ENCODE assay signal across 8 cellular contexts in genomic region chr1:204128964-204129896, GRCh38. TPM values are rescaled to one million over a fixed set of nuclear protein-coding genes. Genes with fewer than 3 reads are reported as not detected.
DNase-seq lines count a peak whose midpoint lies in the region; ATAC-seq, FAIRE-seq and TF ChIP-seq lines count a peak whose summit lies in the region.

No MANE protein-coding gene starts in this region.

- H3K27ac Mint-ChIP-seq in memory B cell, result no peak overlapping the region

- peaks cover 5% of the 10 kb centered on the region for H3K27me3 Mint-ChIP-seq in memory B cell

- no peaks in the 10 kb centered on the region for H3K79me1 ChIP-seq in H1 (ENCODE audit: low read depth, low read length)

- H2AK5ac ChIP-seq in H1 (ENCODE audit: low read depth, low read length), result no peak overlapping the region

- no peaks in the 10 kb centered on the region for H3K9me3 Mint-ChIP-seq in memory B cell

- no peak overlapping the region for H3K56ac ChIP-seq in H1 (replicated peaks; ENCODE audit: insufficient read length, low read depth, low read length)

- WGBS in H1 (ENCODE audit: extremely low coverage in 1 of 2, insufficient coverage in 1 of 2, insufficient read length in 1 of 2, insufficient replicate concordance in 2 of 2, low coverage in 1 of 2, low lambda C conversion rate in 2 of 2, missing lambda C conversion rate in 1 of 2), 2 experiments, result 55% methylated on average over 22 of the region's 29 CpGs; no CpG with 5 or more reads in 1 of the 2 experiments

- peak overlapping the region; percentile 0 to 65; a peak in 3 of 4 replicates for H3K4me2 ChIP-seq in H1 (ENCODE audit: insufficient read depth in 1 of 2, low read depth in 2 of 2, low read length in 2 of 2)

- peaks cover 2 to 10% of the 10 kb centered on the region in 2 experiments for H4K20me1 ChIP-seq in H1 (replicated peaks in 1 of 2; ENCODE audit: control insufficient read depth in 1 of 2, insufficient read depth in 2 of 2, low read length in 2 of 2)

- 0 out of 4 replicates have a peak, but pooled peaks cover 0 to 2% of the 10 kb centered on the region in 2 experiments for H3K79me2 ChIP-seq in H1 (ENCODE audit: control insufficient read depth in 1 of 2, insufficient read depth in 2 of 2, low read length in 2 of 2)

- H3K4me1 ChIP-seq in H1 (replicated peaks in 1 of 4; ENCODE audit: control insufficient read depth in 3 of 4, insufficient read depth in 4 of 4, low read length in 3 of 4), result peaks cover 4 to 24% (median 7%) of the 10 kb centered on the region in 4 experiments

- peak overlapping the region; percentile 87 for H3K4ac ChIP-seq in H1 (replicated peaks; ENCODE audit: insufficient read length, low read depth, low read length)

- POLR2A ChIA-PET in H1 (lab: Charles Lee; ENCODE audit: partially characterized antibody), result interaction anchor here (0.5 to 13.3 kb wide), 22 partner anchors 8 to 324 kb away, joined by 3 to 174 read pairs (median 5); partner anchors contain the start of genes ETNK2, SNRPE and SOX13

- peak in 1 of 2 experiments; percentile 49; a peak in 1 of 3 replicates for TF ChIP-seq POLR2A in H1 (IDR thresholded peaks at IDR 0.05; ENCODE audit: control extremely low read depth in 1 of 2, low read depth in 2 of 2, low read length in 2 of 2)

- FAIRE-seq in H1 (lab: Jason Lieb, UNC), result no peak

- ATAC-seq in HG03196 (IDR thresholded peaks at IDR 0.05; ENCODE audit: unreplicated experiment) (peak; percentile 48), memory B cell (ENCODE audit: low read depth) (peak; percentile 84)

- CTCF ChIA-PET in H1 (lab: Charles Lee; ENCODE audit: partially characterized antibody), result interaction anchor here (0.6 to 11.3 kb wide), 52 partner anchors 9 to 392 kb away, joined by 3 to 261 read pairs (median 5); partner anchors contain the start of genes ETNK2 and SOX13

- H3K18ac ChIP-seq in H1 (ENCODE audit: extremely low read depth, low read length), result no peak overlapping the region; the same call in 1 of the 2 replicates

- H3K23ac ChIP-seq in H1 (ENCODE audit: insufficient read length), result no peak overlapping the region

- peak in 2 of 3 experiments; percentile 83 to 84; a peak in 3 of 4 replicates for TF ChIP-seq CTCF in H1 (IDR thresholded peaks at IDR 0.05; ENCODE audit: control extremely low read depth in 1 of 3, insufficient read depth in 1 of 3, low read depth in 1 of 3, low read length in 3 of 3)

- no peak overlapping the region; the same call in 1 of the 2 replicates for H2BK12ac ChIP-seq in H1 (ENCODE audit: low read depth, low read length)

- H3K4me3 ChIP-seq in H1 (ENCODE audit: extremely low read depth in 1 of 4, insufficient read depth in 2 of 4, low read depth in 3 of 4, low read length in 4 of 4), result peak overlapping the region in 2 of 4 experiments; percentile 19 to 47; a peak in 3 of 8 replicates

- peak overlapping the region; percentile 18 for H4K91ac ChIP-seq in H1 (replicated peaks; ENCODE audit: insufficient read length, low read length)

- H3K27ac ChIP-seq in H1 (ENCODE audit: low read depth, low read length), result peak overlapping the region; percentile 53; the same call in 1 of the 2 replicates

- no peak overlapping the region for H2BK20ac ChIP-seq in H1 (ENCODE audit: low read length)

- H2AFZ ChIP-seq in H1 (ENCODE audit: low read length), result no peak overlapping the region

- H2BK5ac ChIP-seq in H1 (ENCODE audit: low read depth, low read length), result peak overlapping the region; percentile 76; the same call in 1 of the 2 replicates

- DNase-seq in COLO668 (lab: John Stamatoyannopoulos, UW; ENCODE audit: unreplicated experiment), result peak; percentile 72
- DNase-seq in NCI-H82 treated with DMSO at 0.1 percent for 48 hours (lab: John Stamatoyannopoulos, UW; ENCODE audit: unreplicated experiment), result peak; percentile 58
- peak; percentile 81 for DNase-seq in activated CD8-positive, alpha-beta memory T cell treated with anti-CD3 and anti-CD28 coated beads for 24 hours
- peak; percentile 56 to 94 for DNase-seq in H1 (ENCODE audit: low read depth in 1 of 2, low spot score in 2 of 2)
- peak; percentile 53 to 57 for DNase-seq in memory B cell (ENCODE audit: low spot score in 2 of 2)
- DNase-seq in stimulated activated CD8-positive, alpha-beta memory T cell treated with anti-CD3 and anti-CD28 coated beads, Interleukin-12 subunit alpha, Interleukin-12 subunit beta, amount 100 ng/mL, for 24 hours (ENCODE audit: extremely low read depth), result peak; percentile 28
- DNase-seq in KG1 (lab: John Stamatoyannopoulos, UW), result no peak

- no peak overlapping the region for H2BK15ac ChIP-seq in H1 (ENCODE audit: low read length)

- H3K4me1 Mint-ChIP-seq in memory B cell, result peaks cover 11% of the 10 kb centered on the region

- no peaks in the 10 kb centered on the region; a peak in 1 of 7 replicates for H3K27me3 ChIP-seq in H1 (replicated peaks in 1 of 4; ENCODE audit: control insufficient read depth in 3 of 4, extremely low read depth in 1 of 4, insufficient read depth in 3 of 4, low read length in 3 of 4)

- H3K36me3 Mint-ChIP-seq in memory B cell, result no peaks in the 10 kb centered on the region

- peaks cover 3 to 22% (median 20%) of the 10 kb centered on the region in 4 experiments; a peak in 7 of 8 replicates for H3K36me3 ChIP-seq in H1 (ENCODE audit: control insufficient read depth in 2 of 4, insufficient read depth in 4 of 4, low read length in 3 of 4)

- no peaks in the 10 kb centered on the region for H3K23me2 ChIP-seq in H1 (ENCODE audit: low read depth, low read length)

- H4K8ac ChIP-seq in H1 (ENCODE audit: extremely low read depth, insufficient read depth, low read length), result peak overlapping the region; percentile 71; the same call in 1 of the 2 replicates

- TF ChIP-seq RAD21 in H1 (IDR thresholded peaks at IDR 0.05 in 1 of 2, conservative IDR thresholded peaks at IDR 0.05 in 1 of 2; ENCODE audit: low read depth in 2 of 2, low read length in 2 of 2), result peak; percentile 81 to 88

- no peak for TF ChIP-seq EP300 in H1 (IDR thresholded peaks at IDR 0.05; ENCODE audit: borderline replicate concordance in 1 of 2, low read depth in 2 of 2, low read length in 2 of 2)

- 0 out of 7 replicates have a peak overlapping the region, but pooled peaks of 2 of the 4 experiments have one; percentile 2 to 4 for H3K9ac ChIP-seq in H1 (replicated peaks in 1 of 4; ENCODE audit: extremely low read depth in 1 of 4, low read depth in 3 of 4, low read length in 3 of 4)

- peak overlapping the region; percentile 35 for H3K4me3 Mint-ChIP-seq in memory B cell

- H3K9me3 ChIP-seq in H1 (ENCODE audit: insufficient read depth in 2 of 2, low read depth in 1 of 2, low read length in 1 of 2), result no peaks in the 10 kb centered on the region

- H4K5ac ChIP-seq in H1 (ENCODE audit: insufficient read length, low read depth, low read length), result peak overlapping the region; percentile 73

- no peak overlapping the region for H3K14ac ChIP-seq in H1 (ENCODE audit: insufficient read length)

- no peak overlapping the region for H2BK120ac ChIP-seq in H1 (replicated peaks; ENCODE audit: low read depth, low read length)

TF ChIP-seq in H1, 55 proteins besides CTCF, POLR2A, EP300 and RAD21 (continues in another document):
- TF ChIP-seq, protein P1, sequence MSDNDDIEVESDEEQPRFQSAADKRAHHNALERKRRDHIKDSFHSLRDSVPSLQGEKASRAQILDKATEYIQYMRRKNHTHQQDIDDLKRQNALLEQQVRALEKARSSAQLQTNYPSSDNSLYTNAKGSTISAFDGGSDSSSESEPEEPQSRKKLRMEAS (IDR thresholded peaks at IDR 0.05), result 0 out of 2 replicates have a peak, but pooled peaks have one; percentile 18
- 0 out of 2 replicates have a peak, but pooled peaks have one; percentile 17 for TF ChIP-seq BACH1 (IDR thresholded peaks at IDR 0.05; ENCODE audit: low read length)
- peak; percentile 29; the same call in 1 of the 2 replicates for TF ChIP-seq GABPA (IDR thresholded peaks at IDR 0.05; ENCODE audit: borderline replicate concordance, insufficient read depth, low read length)
- peak; percentile 80 for TF ChIP-seq POLR2AphosphoS5 (IDR thresholded peaks at IDR 0.05; ENCODE audit: low read depth, low read length)

RNA-seq across cellular contexts. Expression of gene ETNK2, which starts 22.6 kb away (rescaled TPM):
- total RNA-seq in H1 (2021; fragmentation: NEBNext Ultra II Directional; extraction: Animal tissue kit (Norgen Biotek cat#: 25700)), result 20.1 and 23.1 TPM in 2 replicates
- 24.5 and 26.7 TPM in 2 replicates for polyA plus RNA-seq in H1 (2011; rRNA removed)
- 22.8 TPM for polyA plus RNA-seq in H1 (2011; cell fraction: cytosol; rRNA removed)
- polyA plus RNA-seq in H1 (2011; cell fraction: nucleus; rRNA removed), result 23.2 TPM
- polyA plus RNA-seq in H1 (2012, experiment 1 of 2), result 14.3 to 19.9 TPM (median 18.7 TPM) in 4 replicates
- polyA plus RNA-seq in H1 (2012, experiment 2 of 2), result 23.9 TPM
- polyA plus RNA-seq in H1 (2013, experiment 1 of 2), result 11.3 TPM
- 11.4 TPM for polyA plus RNA-seq in H1 (2013, experiment 2 of 2)
- polyA minus RNA-seq in H1 (2011; rRNA and poly(A)+ RNA removed), result 31.5 and 38.8 TPM in 2 replicates
- 11.0 TPM for polyA minus RNA-seq in H1 (2011; cell fraction: cytosol; rRNA and poly(A)+ RNA removed)
- 10.8 TPM for polyA minus RNA-seq in H1 (2011; cell fraction: nucleus; rRNA and poly(A)+ RNA removed)

RNA-seq across cellular contexts. Expression of gene REN, which starts 36.9 kb away (rescaled TPM):
- total RNA-seq in H1 (2021; fragmentation: NEBNext Ultra II Directional; extraction: Animal tissue kit (Norgen Biotek cat#: 25700)), result not detected in 2 replicates
- polyA plus RNA-seq in H1 (2011; rRNA removed), result 0.05 and 0.11 TPM in 2 replicates
- not detected for polyA plus RNA-seq in H1 (2011; cell fraction: cytosol; rRNA removed)
- polyA plus RNA-seq in H1 (2011; cell fraction: nucleus; rRNA removed), result not detected
- polyA plus RNA-seq in H1 (2012, experiment 1 of 2), result 0.12 TPM in 1 of 4 replicates, not detected in the others
- not detected for polyA plus RNA-seq in H1 (2012, experiment 2 of 2)
- polyA plus RNA-seq in H1 (2013, experiment 1 of 2), result 0.06 TPM
- 0.04 TPM for polyA plus RNA-seq in H1 (2013, experiment 2 of 2)
- 0.38 TPM in 1 of 2 replicates, not detected in the other for polyA minus RNA-seq in H1 (2011; rRNA and poly(A)+ RNA removed)
- not detected for polyA minus RNA-seq in H1 (2011; cell fraction: cytosol; rRNA and poly(A)+ RNA removed)
- not detected for polyA minus RNA-seq in H1 (2011; cell fraction: nucleus; rRNA and poly(A)+ RNA removed)

RNA-seq across cellular contexts. Expression of gene SOX13, which starts 56.3 kb away (rescaled TPM):
- 173 and 180 TPM in 2 replicates for total RNA-seq in H1 (2021; fragmentation: NEBNext Ultra II Directional; extraction: Animal tissue kit (Norgen Biotek cat#: 25700))
- polyA plus RNA-seq in H1 (2011; rRNA removed), result 113 and 169 TPM in 2 replicates
- 96.2 TPM for polyA plus RNA-seq in H1 (2011; cell fraction: cytosol; rRNA removed)
- polyA plus RNA-seq in H1 (2011; cell fraction: nucleus; rRNA removed), result 219 TPM
- polyA plus RNA-seq in H1 (2012, experiment 1 of 2), result 59.8 to 90.9 TPM (median 83.4 TPM) in 4 replicates
- polyA plus RNA-seq in H1 (2012, experiment 2 of 2), result 63.6 TPM
- 44.3 TPM for polyA plus RNA-seq in H1 (2013, experiment 1 of 2)
- polyA plus RNA-seq in H1 (2013, experiment 2 of 2), result 44.2 TPM
- polyA minus RNA-seq in H1 (2011; rRNA and poly(A)+ RNA removed), result 81.6 and 128 TPM in 2 replicates
- 90.1 TPM for polyA minus RNA-seq in H1 (2011; cell fraction: cytosol; rRNA and poly(A)+ RNA removed)
- polyA minus RNA-seq in H1 (2011; cell fraction: nucleus; rRNA and poly(A)+ RNA removed), result 162 TPM
